ENCODE assay signal across 12 cellular contexts in genomic region chr6:113630365-113630737, GRCh38.
DNase-seq lines count a peak whose midpoint lies in the region; ATAC-seq and TF ChIP-seq lines count a peak whose summit lies in the region.
"Had no signal": no experiment of that assay in that cellular context is flagged by ENCODE, and none has a peak within 500 bp of the region (broad histone marks: within the 10 kb centered on the region; RNA-seq: fewer than 3 reads in every experiment).

No MANE protein-coding gene starts in this region.

- H3K4me1 ChIP-seq in upper lobe of right lung: peaks cover 39% of the 10 kb centered on the region

- H3K27ac Mint-ChIP-seq in activated CD4-positive, alpha-beta T cell treated with anti-CD3 and anti-CD28 coated beads, Interleukin-2, amount 10 ng/mL, durations not matched to agents 24 days and 14 days: no peak overlapping the region

- intact Hi-C loops in activated CD4-positive, alpha-beta T cell treated with anti-CD3 and anti-CD28 coated beads, Interleukin-2, amount 10 ng/mL, durations not matched to agents 24 days and 14 days (cut with micrococcal nuclease): loop anchor here (5.0 kb wide), 1 partner anchor 227 kb away; the partner anchor contains the start of gene MARCKS
- intact Hi-C loops in upper lobe of right lung (cut with DNase I): no loop called here

- H3K36me3 Mint-ChIP-seq in activated CD4-positive, alpha-beta T cell treated with anti-CD3 and anti-CD28 coated beads, Interleukin-2, amount 10 ng/mL, durations not matched to agents 24 days and 14 days (ENCODE audit: low read depth): no peaks in the 10 kb centered on the region

- H3K4me1 Mint-ChIP-seq in activated CD4-positive, alpha-beta T cell treated with anti-CD3 and anti-CD28 coated beads, Interleukin-2, amount 10 ng/mL, durations not matched to agents 24 days and 14 days: peaks cover 15% of the 10 kb centered on the region

- H3K4me3 Mint-ChIP-seq in activated CD4-positive, alpha-beta T cell treated with anti-CD3 and anti-CD28 coated beads, Interleukin-2, amount 10 ng/mL, durations not matched to agents 24 days and 14 days: no peak overlapping the region

- no peak overlapping the region for H3K4me3 ChIP-seq in AG09309 (ENCODE audit: control insufficient read depth, low read depth, low read length)
- no peak overlapping the region for H3K4me3 ChIP-seq in upper lobe of right lung
- H3K4me3 ChIP-seq: SJSA1 had no signal

- ATAC-seq in GM18517 (IDR thresholded peaks at IDR 0.05; ENCODE audit: unreplicated experiment) (peak; percentile 0), GM21423 (IDR thresholded peaks at IDR 0.05; ENCODE audit: unreplicated experiment) (no peak), upper lobe of right lung (no peak)

- peaks cover 12% of the 10 kb centered on the region for H3K27me3 Mint-ChIP-seq in activated CD4-positive, alpha-beta T cell treated with anti-CD3 and anti-CD28 coated beads, Interleukin-2, amount 10 ng/mL, durations not matched to agents 24 days and 14 days

- TF ChIP-seq CTCF in AG09309 (IDR thresholded peaks at IDR 0.05; ENCODE audit: control insufficient read depth, insufficient read depth, low read depth, low read length, missing control alignments): no peak
- TF ChIP-seq CTCF in upper lobe of right lung (IDR thresholded peaks at IDR 0.05): no peak

- H3K27me3 ChIP-seq in upper lobe of right lung: no peaks in the 10 kb centered on the region
- H3K27me3 ChIP-seq: SJSA1 had no signal

- H3K9me3 Mint-ChIP-seq in activated CD4-positive, alpha-beta T cell treated with anti-CD3 and anti-CD28 coated beads, Interleukin-2, amount 10 ng/mL, durations not matched to agents 24 days and 14 days: no peaks in the 10 kb centered on the region

- no peaks in the 10 kb centered on the region for H3K36me3 ChIP-seq in upper lobe of right lung
- H3K36me3 ChIP-seq: SJSA1 had no signal

- no peak overlapping the region for H3K27ac ChIP-seq in upper lobe of right lung

- DNase-seq in AG09309 (ENCODE audit: low read depth) (peak; percentile 68), amniotic epithelial cell (ENCODE audit: low read depth) (peak; percentile 53), iris pigment epithelial cell (ENCODE audit: low read depth) (peak; percentile 79), AG08395 (ENCODE audit: low spot score) (no peak), upper lobe of right lung (no peak)
- DNase-seq in activated CD4-positive, alpha-beta T cell treated with anti-CD3 and anti-CD28 coated beads, Interleukin-2, amount 10 ng/mL, durations not matched to agents 24 days and 14 days: no peak
- DNase-seq: head of caudate nucleus; NCI-H446 treated with DMSO at 0.1 percent for 48 hours; stimulated activated CD4-positive, alpha-beta T cell treated with anti-CD3 and anti-CD28 coated beads, Interleukin-1b, Interleukin-23, amount 100 ng/mL, for 48 hours had no signal

- H3K9me3 ChIP-seq in upper lobe of right lung: no peaks in the 10 kb centered on the region
- H3K9me3 ChIP-seq: SJSA1 had no signal

Comparison
In these comparisons a context has a peak if more than half of its experiments do, and no peak if none do; other contexts are left out.
1. DNase-seq: peak in AG09309 (single experiment), amniotic epithelial cell (single experiment) and iris pigment epithelial cell (single experiment); none in activated CD4-positive, alpha-beta T cell treated with anti-CD3 and anti-CD28 coated beads, Interleukin-2, amount 10 ng/mL, durations not matched to agents 24 days and 14 days (single experiment), AG08395 (single experiment) and upper lobe of right lung (single experiment).